Comparison of ENCODE assay signal across 8 cellular contexts in genomic region chr19:4911786-4912672, GRCh38. TPM values are rescaled to one million over a fixed set of nuclear protein-coding genes. Genes with fewer than 3 reads are reported as not detected.
DNase-seq lines count a peak whose midpoint lies in the region; ATAC-seq and TF ChIP-seq lines count a peak whose summit lies in the region.

No MANE protein-coding gene starts in this region.

- no peaks in the 10 kb centered on the region for H3K9me3 Mint-ChIP-seq in CD4-positive, alpha-beta T cell
- H3K9me3 Mint-ChIP-seq in activated naive CD8-positive, alpha-beta T cell treated with anti-CD3 and anti-CD28 coated beads for 36 hours, result no peaks in the 10 kb centered on the region
- peaks cover 4% of the 10 kb centered on the region for H3K9me3 Mint-ChIP-seq in glutamatergic neuron (ENCODE audit: unreplicated experiment)

- H3K36me3 Mint-ChIP-seq in CD4-positive, alpha-beta T cell (ENCODE audit: low read depth), result peaks cover 33% of the 10 kb centered on the region
- peaks cover 65% of the 10 kb centered on the region for H3K36me3 Mint-ChIP-seq in activated naive CD8-positive, alpha-beta T cell treated with anti-CD3 and anti-CD28 coated beads for 36 hours
- H3K36me3 Mint-ChIP-seq in glutamatergic neuron (ENCODE audit: unreplicated experiment), result no peaks in the 10 kb centered on the region

- POLR2A ChIA-PET in CD4-positive, alpha-beta T cell (lab: Charles Lee), result interaction anchor here (0.6 to 8.5 kb wide), 8 partner anchors 33 to 121 kb away, joined by 3 to 131 read pairs (median 8); partner anchors contain the start of genes FEM1A, KDM4B and PLIN3

- H3K4me3 Mint-ChIP-seq in CD4-positive, alpha-beta T cell, result peak overlapping the region; percentile 98
- peak overlapping the region; percentile 91 for H3K4me3 Mint-ChIP-seq in activated naive CD8-positive, alpha-beta T cell treated with anti-CD3 and anti-CD28 coated beads for 36 hours
- peak overlapping the region; percentile 73 for H3K4me3 Mint-ChIP-seq in glutamatergic neuron (ENCODE audit: unreplicated experiment)

- no peak for TF ChIP-seq EP300 in transverse colon (IDR thresholded peaks at IDR 0.05; ENCODE audit: low read depth)

- H2AFZ ChIP-seq in parathyroid adenoma, result peak overlapping the region; percentile 44

- ATAC-seq in CD4-positive, alpha-beta T cell (ENCODE audit: poor library complexity), result peak; percentile 43
- ATAC-seq in SK-N-SH treated with all-trans-retinoic acid at 6 μM for 48 hours (peak; percentile 80), GM19351 (IDR thresholded peaks at IDR 0.05; ENCODE audit: unreplicated experiment) (no peak)

- 31 to 45% methylated on average over 10 to 29 of the region's 29 CpGs for WGBS in transverse colon (ENCODE audit: low coverage in 1 of 2), 2 donors

- CTCF ChIA-PET in CD4-positive, alpha-beta T cell (lab: Charles Lee), result interaction anchor here (1.0 to 6.9 kb wide), 13 partner anchors 8 to 121 kb away, joined by 3 to 60 read pairs (median 8); partner anchors contain the start of genes FEM1A, KDM4B and PLIN3

- no peaks in the 10 kb centered on the region for H3K36me3 ChIP-seq in parathyroid adenoma (ENCODE audit: control insufficient read depth, insufficient read depth, low read length)
- H3K36me3 ChIP-seq in transverse colon, result no peaks in the 10 kb centered on the region

- no peaks in the 10 kb centered on the region for H3K27me3 ChIP-seq in CD4-positive, alpha-beta T cell (ENCODE audit: control insufficient read depth, insufficient read depth, low read length)
- H3K27me3 ChIP-seq in parathyroid adenoma (ENCODE audit: control insufficient read depth, insufficient read depth, low read length) (no peaks in the 10 kb centered on the region), transverse colon (peaks cover 10% of the 10 kb centered on the region)

- H3K4me1 ChIP-seq in parathyroid adenoma (no peaks in the 10 kb centered on the region), transverse colon (peaks cover 18 to 40% (median 32%) of the 10 kb centered on the region in 4 donors)

- H3K9ac ChIP-seq in parathyroid adenoma, result no peak overlapping the region

- peaks cover 59% of the 10 kb centered on the region for H3K4me1 Mint-ChIP-seq in CD4-positive, alpha-beta T cell (ENCODE audit: low read depth)
- H3K4me1 Mint-ChIP-seq in activated naive CD8-positive, alpha-beta T cell treated with anti-CD3 and anti-CD28 coated beads for 36 hours, result peaks cover 64% of the 10 kb centered on the region
- peaks cover 18% of the 10 kb centered on the region for H3K4me1 Mint-ChIP-seq in glutamatergic neuron (ENCODE audit: low read depth, unreplicated experiment)

- peak overlapping the region; percentile 45 for H3K4me2 ChIP-seq in parathyroid adenoma (ENCODE audit: low read length)

- peak; percentile 51 to 70 (median 62) for DNase-seq in CD4-positive, alpha-beta T cell
- DNase-seq in HS-27A (ENCODE audit: low read depth), result peak; percentile 97
- peak; percentile 77 for DNase-seq in activated naive CD8-positive, alpha-beta T cell treated with anti-CD3 and anti-CD28 coated beads for 36 hours
- peak; percentile 45 for DNase-seq in glutamatergic neuron
- peak; percentile 64 for DNase-seq in transverse colon

- in situ Hi-C loops in transverse colon (cut with MboI; ENCODE audit: low pct_ligation_motif_present in 1 of 4, low pct_unique_long_range_greater_than_20kb in 1 of 4, low sequenced_read_pairs in 3 of 4), result loop anchor here in 1 of 4 donors (25.0 kb wide), 1 partner anchor 100 kb away; no protein-coding TSS in a partner anchor

- intact Hi-C loops in CD4-positive, alpha-beta T cell (cut with DNase I, micrococcal nuclease), result loop anchor here (1.0 to 10.0 kb wide), 8 partner anchors 40 to 711 kb away; partner anchors contain the start of genes CHAF1A (in 1 of the 2), DPP9 (in 1 of the 2), KDM4B (in 1 of the 2) and SAFB (in 1 of the 2)
- intact Hi-C loops in transverse colon (cut with DNase I; ENCODE audit: low total_unique reads), result loop anchor here (1.0 kb wide), 1 partner anchor 97 kb away; no protein-coding TSS in a partner anchor

- H3K9me3 ChIP-seq in CD4-positive, alpha-beta T cell (ENCODE audit: control insufficient read depth, low read length), result no peaks in the 10 kb centered on the region
- H3K9me3 ChIP-seq in parathyroid adenoma (ENCODE audit: control insufficient read depth, low read length) (no peaks in the 10 kb centered on the region), transverse colon (no peaks in the 10 kb centered on the region)

- peak overlapping the region; percentile 84 for H3K27ac Mint-ChIP-seq in CD4-positive, alpha-beta T cell
- H3K27ac Mint-ChIP-seq in activated naive CD8-positive, alpha-beta T cell treated with anti-CD3 and anti-CD28 coated beads for 36 hours, result peak overlapping the region; percentile 79
- peak overlapping the region; percentile 38 for H3K27ac Mint-ChIP-seq in glutamatergic neuron (ENCODE audit: unreplicated experiment)

- no peaks in the 10 kb centered on the region for H3K79me2 ChIP-seq in parathyroid adenoma

- peak; percentile 67 for TF ChIP-seq CTCF in CD4-positive, alpha-beta T cell (IDR thresholded peaks at IDR 0.05)
- TF ChIP-seq CTCF in glutamatergic neuron (IDR thresholded peaks at IDR 0.05; ENCODE audit: partially characterized antibody, unreplicated experiment), result no peak
- peak; percentile 32 for TF ChIP-seq CTCF in parathyroid adenoma (IDR thresholded peaks at IDR 0.05)
- peak; percentile 55 to 67 (median 60) for TF ChIP-seq CTCF in transverse colon (IDR thresholded peaks at IDR 0.05)

- H3K27me3 Mint-ChIP-seq in CD4-positive, alpha-beta T cell, result no peaks in the 10 kb centered on the region
- H3K27me3 Mint-ChIP-seq in activated naive CD8-positive, alpha-beta T cell treated with anti-CD3 and anti-CD28 coated beads for 36 hours, result no peaks in the 10 kb centered on the region
- H3K27me3 Mint-ChIP-seq in glutamatergic neuron (ENCODE audit: unreplicated experiment), result peaks cover 6% of the 10 kb centered on the region

- peak overlapping the region; percentile 0 for H3K27ac ChIP-seq in CD4-positive, alpha-beta T cell (ENCODE audit: low read depth, low read length)
- H3K27ac ChIP-seq in parathyroid adenoma, result no peak overlapping the region
- H3K27ac ChIP-seq in transverse colon, result peak overlapping the region in 3 of 4 donors; percentile 33 to 51 (median 38)

- no peak for TF ChIP-seq POLR2A in transverse colon (IDR thresholded peaks at IDR 0.05)

- no peak overlapping the region for H3K4me3 ChIP-seq in parathyroid adenoma (ENCODE audit: low read depth, low read length)
- peak overlapping the region in 2 of 4 donors; percentile 13 to 80 for H3K4me3 ChIP-seq in transverse colon

TF ChIP-seq in SK-N-SH treated with all-trans-retinoic acid at 6 μM for 48 hours, 23 proteins besides CTCF, POLR2A, EP300 and RAD21 (continues in another document):
- TF ChIP-seq GLIS3 (CRISPR knock-in tag; IDR thresholded peaks at IDR 0.05), result no peak
- TF ChIP-seq POU6F1 (CRISPR knock-in tag; IDR thresholded peaks at IDR 0.05; ENCODE audit: borderline replicate concordance, low read depth), result no peak
- no peak for TF ChIP-seq PATZ1 (CRISPR knock-in tag; IDR thresholded peaks at IDR 0.05; ENCODE audit: borderline replicate concordance)
- TF ChIP-seq ZFP30 (CRISPR knock-in tag; IDR thresholded peaks at IDR 0.05), result no peak
- TF ChIP-seq TCF4 (CRISPR knock-in tag; IDR thresholded peaks at IDR 0.05; ENCODE audit: borderline replicate concordance), result no peak
- TF ChIP-seq TOX (CRISPR knock-in tag; IDR thresholded peaks at IDR 0.05; ENCODE audit: borderline replicate concordance), result no peak

RNA-seq across cellular contexts. Expression of gene UHRF1, which starts 2.7 kb away (rescaled TPM):
- total RNA-seq in CD4-positive, alpha-beta T cell, result under 1 TPM; 0.16 to 0.20 TPM
- total RNA-seq in activated naive CD8-positive, alpha-beta T cell treated with anti-CD3 and anti-CD28 coated beads for 36 hours, result 100 to 1,000 TPM; 244 to 245 TPM
- total RNA-seq in glutamatergic neuron (ENCODE audit: unreplicated experiment) (10.4 TPM), transverse colon (10 to 100 TPM in 2 of 4 donors, 1 to 10 TPM in 2; 2.9 to 41.2 (median 12.0) TPM)

RNA-seq across cellular contexts. Expression of gene ARRDC5, which starts 9.3 kb away (rescaled TPM):
- total RNA-seq in CD4-positive, alpha-beta T cell, result 1 to 10 TPM; 4.4 to 4.7 TPM
- total RNA-seq in activated naive CD8-positive, alpha-beta T cell treated with anti-CD3 and anti-CD28 coated beads for 36 hours, result under 1 TPM in 1 of 2 experiments, not detected in 1; 0.12 TPM
- total RNA-seq in glutamatergic neuron (ENCODE audit: unreplicated experiment) (not detected), transverse colon (1 to 10 TPM in 1 of 4 donors, not detected in 3; 1.3 TPM)

RNA-seq across cellular contexts. Expression of gene PLIN3, which starts 44.6 kb away (rescaled TPM):
- 10 to 100 TPM; 18.2 to 19.1 TPM for total RNA-seq in CD4-positive, alpha-beta T cell
- total RNA-seq in activated naive CD8-positive, alpha-beta T cell treated with anti-CD3 and anti-CD28 coated beads for 36 hours, result 10 to 100 TPM; 14.6 to 14.7 TPM
- total RNA-seq in glutamatergic neuron (ENCODE audit: unreplicated experiment) (6.8 TPM), transverse colon (10 to 100 TPM; 27.5 to 85.5 (median 77.1) TPM)

RNA-seq across cellular contexts. Expression of gene KDM4B, which starts 56.9 kb away (rescaled TPM):
- total RNA-seq in CD4-positive, alpha-beta T cell, result 10 to 100 TPM; 41.8 to 42.5 TPM
- 10 to 100 TPM; 29.4 to 31.3 TPM for total RNA-seq in activated naive CD8-positive, alpha-beta T cell treated with anti-CD3 and anti-CD28 coated beads for 36 hours
- total RNA-seq in glutamatergic neuron (ENCODE audit: unreplicated experiment) (153 TPM), transverse colon (10 to 100 TPM; 26.6 to 84.2 (median 39.9) TPM)

Comparison
In these comparisons a context has a peak if more than half of its experiments do, and no peak if none do; other contexts are left out.
1. DNase-seq: peak in every context shown above with its lines; median percentile 97 in HS-27A; 77 in activated naive CD8-positive, alpha-beta T cell treated with anti-CD3 and anti-CD28 coated beads for 36 hours; 64 in transverse colon; 62 in CD4-positive, alpha-beta T cell; 45 in glutamatergic neuron.
2. RNA of gene UHRF1, which starts 2.7 kb away (total RNA-seq): 244 to 245 TPM in activated naive CD8-positive, alpha-beta T cell treated with anti-CD3 and anti-CD28 coated beads for 36 hours; 2.9 to 41.2 TPM in transverse colon, 10.4 TPM in glutamatergic neuron (single experiment) and 0.16 to 0.20 TPM in CD4-positive, alpha-beta T cell; every median in the first group is over 4 times any median in the second.
3. Peak in every context shown above with its lines, with median percentiles within 50 percentile points of each other: H3K27ac Mint-ChIP-seq and H3K4me3 Mint-ChIP-seq.